Comparison of ENCODE assay signal across 8 cellular contexts in the genomic region with DNA sequence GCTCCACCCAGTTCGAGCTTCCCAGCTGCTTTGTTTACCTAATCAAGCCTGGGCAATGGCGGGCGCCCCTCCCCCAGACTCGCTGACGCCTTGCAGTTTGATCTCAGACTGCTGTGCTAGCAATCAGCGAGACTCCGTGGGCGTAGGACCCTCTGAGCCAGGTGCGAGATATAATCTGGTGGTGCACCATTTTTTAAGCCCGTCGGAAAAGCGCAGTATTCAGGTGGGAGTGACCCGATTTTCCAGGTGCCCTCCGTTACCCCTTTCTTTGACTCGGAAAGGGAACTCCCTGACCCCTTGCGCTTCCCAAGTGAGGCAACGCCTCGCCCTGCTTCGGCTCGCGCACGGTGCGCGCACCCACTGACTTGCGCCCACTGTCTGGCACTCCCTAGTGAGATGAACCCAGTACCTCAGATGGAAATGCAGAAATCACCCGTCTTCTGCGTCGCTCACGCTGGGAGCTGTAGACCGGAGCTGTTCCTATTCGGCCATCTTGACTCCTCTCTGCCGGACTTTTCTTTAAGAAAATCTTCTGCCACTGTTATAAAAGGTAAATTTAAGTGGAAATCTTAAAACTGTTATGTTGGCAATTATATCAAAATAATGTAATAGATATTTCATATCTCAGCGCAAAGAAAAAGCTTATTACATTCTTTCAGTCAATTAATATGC.
DNase-seq lines count a peak whose midpoint lies in the region; ATAC-seq and TF ChIP-seq lines count a peak whose summit lies in the region.
"Not testable (repeated sequence)": the region's sequence is repeated elsewhere in the genome, so short reads cannot be mapped to it uniquely, and the experiment has no call there.

No MANE protein-coding gene starts in this region.

- not testable (repeated sequence) for H3K4me1 Mint-ChIP-seq in activated T-helper 2 cell treated with anti-CD3 and anti-CD28 coated beads, Interferon-gamma antibody, Interleukin-2, Interleukin-4, amounts not matched to agents 10 μg/mL and 5 μg/mL and 100 μg/mL, durations not matched to agents 14 hours and 24 hours and 36 hours (ENCODE audit: low read depth); stimulated activated effector memory CD8-positive, alpha-beta T cell treated with anti-CD3 and anti-CD28 coated beads, Interleukin-12 subunit alpha, Interleukin-12 subunit beta, amount 100 ng/mL, for 72 hours
- peaks cover 25% of the 10 kb centered on the region for H3K4me1 Mint-ChIP-seq in nephron progenitor cell

- intact Hi-C loops in activated T-helper 2 cell treated with anti-CD3 and anti-CD28 coated beads, Interferon-gamma antibody, Interleukin-2, Interleukin-4, amounts not matched to agents 10 μg/mL and 5 μg/mL and 100 μg/mL, durations not matched to agents 14 hours and 24 hours and 36 hours (cut with micrococcal nuclease), result not testable (repeated sequence)

- H3K9me3 Mint-ChIP-seq in activated T-helper 2 cell treated with anti-CD3 and anti-CD28 coated beads, Interferon-gamma antibody, Interleukin-2, Interleukin-4, amounts not matched to agents 10 μg/mL and 5 μg/mL and 100 μg/mL, durations not matched to agents 14 hours and 24 hours and 36 hours; stimulated activated effector memory CD8-positive, alpha-beta T cell treated with anti-CD3 and anti-CD28 coated beads, Interleukin-12 subunit alpha, Interleukin-12 subunit beta, amount 100 ng/mL, for 72 hours: not testable (repeated sequence)
- H3K9me3 Mint-ChIP-seq in nephron progenitor cell, result peaks cover 13% of the 10 kb centered on the region

- not testable (repeated sequence) for H3K36me3 Mint-ChIP-seq in activated T-helper 2 cell treated with anti-CD3 and anti-CD28 coated beads, Interferon-gamma antibody, Interleukin-2, Interleukin-4, amounts not matched to agents 10 μg/mL and 5 μg/mL and 100 μg/mL, durations not matched to agents 14 hours and 24 hours and 36 hours (ENCODE audit: low read depth); stimulated activated effector memory CD8-positive, alpha-beta T cell treated with anti-CD3 and anti-CD28 coated beads, Interleukin-12 subunit alpha, Interleukin-12 subunit beta, amount 100 ng/mL, for 72 hours
- peaks cover 19% of the 10 kb centered on the region for H3K36me3 Mint-ChIP-seq in nephron progenitor cell (ENCODE audit: low read depth)

- not testable (repeated sequence) for TF ChIP-seq CTCF in nephron progenitor cell (IDR thresholded peaks at IDR 0.05)

- not testable (repeated sequence) for H3K27me3 Mint-ChIP-seq in activated T-helper 2 cell treated with anti-CD3 and anti-CD28 coated beads, Interferon-gamma antibody, Interleukin-2, Interleukin-4, amounts not matched to agents 10 μg/mL and 5 μg/mL and 100 μg/mL, durations not matched to agents 14 hours and 24 hours and 36 hours (ENCODE audit: low read depth); nephron progenitor cell (ENCODE audit: low read depth, poor library complexity)

- DNase-seq in DMS53 (lab: John Stamatoyannopoulos, UW) (peak; percentile 74), NCI-H2171 (lab: John Stamatoyannopoulos, UW) (peak; percentile 10), ecto neural progenitor cell (ENCODE audit: low spot score) (peak; percentile 52), nephron progenitor cell (peak; percentile 55)
- peak; percentile 7 for DNase-seq in activated CD4-positive, alpha-beta T cell treated with anti-CD3 and anti-CD28 coated beads for 1 hour
- not testable (repeated sequence) for DNase-seq in activated T-helper 2 cell treated with anti-CD3 and anti-CD28 coated beads, Interferon-gamma antibody, Interleukin-2, Interleukin-4, amounts not matched to agents 10 μg/mL and 5 μg/mL and 100 μg/mL, durations not matched to agents 14 hours and 24 hours and 36 hours (ENCODE audit: low spot score); stimulated activated effector memory CD8-positive, alpha-beta T cell treated with anti-CD3 and anti-CD28 coated beads, Interleukin-12 subunit alpha, Interleukin-12 subunit beta, amount 100 ng/mL, for 72 hours (ENCODE audit: low spot score in 2 of 2)

- H3K27ac Mint-ChIP-seq in activated T-helper 2 cell treated with anti-CD3 and anti-CD28 coated beads, Interferon-gamma antibody, Interleukin-2, Interleukin-4, amounts not matched to agents 10 μg/mL and 5 μg/mL and 100 μg/mL, durations not matched to agents 14 hours and 24 hours and 36 hours; stimulated activated effector memory CD8-positive, alpha-beta T cell treated with anti-CD3 and anti-CD28 coated beads, Interleukin-12 subunit alpha, Interleukin-12 subunit beta, amount 100 ng/mL, for 72 hours: not testable (repeated sequence)
- H3K27ac Mint-ChIP-seq in nephron progenitor cell, result peak overlapping the region; percentile 96

- peak overlapping the region; percentile 28 for H3K4me3 ChIP-seq in iPS-11a (ENCODE audit: low read depth, low read length)

- H3K4me3 Mint-ChIP-seq in activated T-helper 2 cell treated with anti-CD3 and anti-CD28 coated beads, Interferon-gamma antibody, Interleukin-2, Interleukin-4, amounts not matched to agents 10 μg/mL and 5 μg/mL and 100 μg/mL, durations not matched to agents 14 hours and 24 hours and 36 hours (ENCODE audit: low read depth), result peak overlapping the region; percentile 21
- peak overlapping the region; percentile 94 for H3K4me3 Mint-ChIP-seq in nephron progenitor cell
- peak overlapping the region; percentile 9 for H3K4me3 Mint-ChIP-seq in stimulated activated effector memory CD8-positive, alpha-beta T cell treated with anti-CD3 and anti-CD28 coated beads, Interleukin-12 subunit alpha, Interleukin-12 subunit beta, amount 100 ng/mL, for 72 hours

- ATAC-seq in stimulated activated effector memory CD8-positive, alpha-beta T cell treated with anti-CD3 and anti-CD28 coated beads, Interleukin-12 subunit alpha, Interleukin-12 subunit beta, amount 100 ng/mL, for 72 hours, result not testable (repeated sequence)

Comparison
In these comparisons a context has a peak if more than half of its experiments do, and no peak if none do; other contexts are left out.
1. H3K4me3 Mint-ChIP-seq: peak in every context shown above with its lines; median percentile 94 in nephron progenitor cell; 21 in activated T-helper 2 cell treated with anti-CD3 and anti-CD28 coated beads, Interferon-gamma antibody, Interleukin-2, Interleukin-4, amounts not matched to agents 10 μg/mL and 5 μg/mL and 100 μg/mL, durations not matched to agents 14 hours and 24 hours and 36 hours; 9 in stimulated activated effector memory CD8-positive, alpha-beta T cell treated with anti-CD3 and anti-CD28 coated beads, Interleukin-12 subunit alpha, Interleukin-12 subunit beta, amount 100 ng/mL, for 72 hours.